In genomic region chr4:53902786-53903185, GRCh38 we compare ENCODE assay signal across 1 cellular context.
TF ChIP-seq lines count a peak whose summit lies in the region.

No MANE protein-coding gene starts in this region.

TF ChIP-seq in IMR-90, 13 proteins besides CTCF, POLR2A, EP300 and RAD21:
- TF ChIP-seq MXI1 (IDR thresholded peaks at IDR 0.05; ENCODE audit: borderline replicate concordance, low read depth, low read length) (no peak), USF2 (IDR thresholded peaks at IDR 0.05; ENCODE audit: low read depth, low read length) (no peak)
